ENCODE assay signal across 31 cellular contexts in the genomic region with DNA sequence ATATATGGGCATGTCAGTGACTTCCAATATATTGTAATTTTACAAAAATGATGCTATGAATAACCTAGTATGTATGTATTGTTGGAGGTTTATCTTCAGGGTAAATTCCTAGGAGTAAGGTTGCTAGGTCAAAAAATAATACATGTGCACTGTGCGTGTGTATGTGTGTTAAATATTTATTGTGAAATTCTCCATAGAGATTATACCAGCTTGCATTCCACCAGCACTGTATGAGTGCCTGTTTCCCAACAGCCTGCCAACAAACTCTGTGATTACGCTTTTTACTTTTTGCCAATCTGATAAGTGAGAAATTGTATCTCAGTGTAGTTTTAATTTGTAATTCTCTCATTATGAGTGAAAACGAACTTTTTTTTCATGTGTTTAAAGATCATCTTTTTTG. TPM values are rescaled to one million over a fixed set of nuclear protein-coding genes. Genes with fewer than 3 reads are reported as not detected.
DNase-seq lines count a peak whose midpoint lies in the region; ATAC-seq and TF ChIP-seq lines count a peak whose summit lies in the region.
"Had no signal": no experiment of that assay in that cellular context is flagged by ENCODE, and none has a peak within 500 bp of the region (broad histone marks: within the 10 kb centered on the region; RNA-seq: fewer than 3 reads in every experiment).

No MANE protein-coding gene starts in this region.

- H3K36me3 ChIP-seq in heart left ventricle, result no peaks in the 10 kb centered on the region
- H3K36me3 ChIP-seq in left ventricle myocardium inferior, result no peaks in the 10 kb centered on the region
- no peaks in the 10 kb centered on the region for H3K36me3 ChIP-seq in left lung
- H3K36me3 ChIP-seq: BE2C, breast epithelium, esophagus muscularis mucosa, HAP-1, stomach, thyroid gland had no signal

- no peaks in the 10 kb centered on the region for H3K4me1 Mint-ChIP-seq in CD4-positive, alpha-beta T cell (ENCODE audit: low read depth)
- H3K4me1 Mint-ChIP-seq: immature natural killer cell; naive thymus-derived CD4-positive, alpha-beta T cell; T-cell had no signal

- no peaks in the 10 kb centered on the region for H3K9me3 Mint-ChIP-seq in CD4-positive, alpha-beta T cell
- H3K9me3 Mint-ChIP-seq: activated CD4-positive, alpha-beta memory T cell treated with anti-CD3 and anti-CD28 coated beads for 36 hours; activated naive CD4-positive, alpha-beta T cell treated with anti-CD3 and anti-CD28 coated beads for 36 hours; activated T-helper 1 cell treated with anti-CD3 and anti-CD28 coated beads, Interleukin-12 subunit alpha, Interleukin-12 subunit beta, Interleukin-2, Interleukin-4 antibody, amounts not matched to agents 30 ng/mL and 10 ng/mL and 1 ng/mL, durations not matched to agents 14 hours and 24 hours and 36 hours; immature natural killer cell; T-cell had no signal

- H3K27me3 Mint-ChIP-seq in CD4-positive, alpha-beta T cell, result peaks cover 26% of the 10 kb centered on the region

- H3K27ac Mint-ChIP-seq in CD4-positive, alpha-beta T cell, result no peak overlapping the region
- H3K27ac Mint-ChIP-seq: activated CD4-positive, alpha-beta memory T cell treated with anti-CD3 and anti-CD28 coated beads for 36 hours; activated naive CD4-positive, alpha-beta T cell treated with anti-CD3 and anti-CD28 coated beads for 36 hours; activated T-helper 1 cell treated with anti-CD3 and anti-CD28 coated beads, Interleukin-12 subunit alpha, Interleukin-12 subunit beta, Interleukin-2, Interleukin-4 antibody, amounts not matched to agents 30 ng/mL and 10 ng/mL and 1 ng/mL, durations not matched to agents 14 hours and 24 hours and 36 hours; immature natural killer cell; naive thymus-derived CD4-positive, alpha-beta T cell; T-cell had no signal

- H3K27ac ChIP-seq in heart left ventricle (no peak overlapping the region), left ventricle myocardium inferior (replicated peaks) (no peak overlapping the region), left lung (no peak overlapping the region)
- no peak overlapping the region for H3K27ac ChIP-seq in CD4-positive, alpha-beta T cell (ENCODE audit: low read depth, low read length)
- H3K27ac ChIP-seq: breast epithelium, esophagus muscularis mucosa, stomach, thyroid gland had no signal

- no peak for DNase-seq in heart left ventricle
- no peak for DNase-seq in left ventricle myocardium inferior
- DNase-seq in amniotic epithelial cell (ENCODE audit: low read depth), result peak; percentile 80
- no peak for DNase-seq in left lung
- no peak for DNase-seq in cerebellar nuclear complex (lab: John Stamatoyannopoulos, UW)
- no peak for DNase-seq in CD4-positive, alpha-beta T cell
- no peak for DNase-seq in islet precursor cell
- DNase-seq: activated CD4-positive, alpha-beta memory T cell treated with anti-CD3 and anti-CD28 coated beads for 36 hours; activated CD8-positive, alpha-beta memory T cell treated with anti-CD3 and anti-CD28 coated beads, Interleukin-2, amount 50 U/mL, for 4 hours; activated naive CD4-positive, alpha-beta T cell treated with anti-CD3 and anti-CD28 coated beads for 36 hours; amygdala; BE2C; DMS79; hypothalamus; immature natural killer cell; KBM-7; midbrain; naive thymus-derived CD4-positive, alpha-beta T cell; NCI-H2171 treated with DMSO at 0.1 percent for 48 hours; NCI-H526 treated with DMSO at 0.1 percent for 48 hours; nucleus accumbens; small intestine; stimulated activated CD8-positive, alpha-beta memory T cell treated with anti-CD3 and anti-CD28 coated beads, Interleukin-4, amount 100 ng/mL, for 48 hours; stomach; T-cell; thyroid gland had no signal

- H3K9me3 ChIP-seq in heart left ventricle (no peaks in the 10 kb centered on the region), left ventricle myocardium inferior (replicated peaks) (no peaks in the 10 kb centered on the region), left lung (no peaks in the 10 kb centered on the region)
- H3K9me3 ChIP-seq in CD4-positive, alpha-beta T cell (ENCODE audit: control insufficient read depth, low read length), result no peaks in the 10 kb centered on the region
- H3K9me3 ChIP-seq: BE2C, breast epithelium, esophagus muscularis mucosa, HAP-1, stomach, thyroid gland had no signal

- H3K27me3 ChIP-seq in heart left ventricle, result peaks cover 0 to 5% (median 0%) of the 10 kb centered on the region in 9 donors
- H3K27me3 ChIP-seq in left ventricle myocardium inferior (ENCODE audit: low read depth), result no peaks in the 10 kb centered on the region
- no peaks in the 10 kb centered on the region for H3K27me3 ChIP-seq in left lung
- H3K27me3 ChIP-seq in CD4-positive, alpha-beta T cell (ENCODE audit: control insufficient read depth, insufficient read depth, low read length), result peaks cover 7% of the 10 kb centered on the region
- H3K27me3 ChIP-seq: breast epithelium, thyroid gland had no signal

- 43 to 49% (median 44%) methylated on average over 3 of the region's 3 CpGs for WGBS in heart left ventricle, 4 donors

- no peak overlapping the region for H3K4me3 Mint-ChIP-seq in CD4-positive, alpha-beta T cell
- H3K4me3 Mint-ChIP-seq: activated CD4-positive, alpha-beta memory T cell treated with anti-CD3 and anti-CD28 coated beads for 36 hours; activated naive CD4-positive, alpha-beta T cell treated with anti-CD3 and anti-CD28 coated beads for 36 hours; activated T-helper 1 cell treated with anti-CD3 and anti-CD28 coated beads, Interleukin-12 subunit alpha, Interleukin-12 subunit beta, Interleukin-2, Interleukin-4 antibody, amounts not matched to agents 30 ng/mL and 10 ng/mL and 1 ng/mL, durations not matched to agents 14 hours and 24 hours and 36 hours; immature natural killer cell; T-cell had no signal

- POLR2A ChIA-PET in CD4-positive, alpha-beta T cell (lab: Charles Lee), result no interaction called here

- CTCF ChIA-PET in CD4-positive, alpha-beta T cell (lab: Charles Lee), result no interaction called here

- ATAC-seq in heart left ventricle (peak in 3 of 4 donors; percentile 61 to 74 (median 67)), left lung (peak; percentile 75), HG02852 (IDR thresholded peaks at IDR 0.05; ENCODE audit: unreplicated experiment) (no peak)
- no peak for ATAC-seq in CD4-positive, alpha-beta T cell (ENCODE audit: poor library complexity)
- ATAC-seq: naive thymus-derived CD4-positive, alpha-beta T cell; T-cell had no signal

- no peak for TF ChIP-seq POLR2A in heart left ventricle (IDR thresholded peaks at IDR 0.05)

- no peaks in the 10 kb centered on the region for H3K36me3 Mint-ChIP-seq in CD4-positive, alpha-beta T cell (ENCODE audit: low read depth)
- H3K36me3 Mint-ChIP-seq: activated CD4-positive, alpha-beta memory T cell treated with anti-CD3 and anti-CD28 coated beads for 36 hours; immature natural killer cell; T-cell had no signal

- intact Hi-C loops in heart left ventricle (cut with DNase I), result no loop called here
- intact Hi-C loops in left ventricle myocardium inferior (cut with micrococcal nuclease), result no loop called here
- intact Hi-C loops in left lung (cut with DNase I), result no loop called here
- intact Hi-C loops in CD4-positive, alpha-beta T cell (cut with DNase I, micrococcal nuclease), result no loop called here

- no peak for TF ChIP-seq CTCF in heart left ventricle (IDR thresholded peaks at IDR 0.05)
- no peak for TF ChIP-seq CTCF in left ventricle myocardium inferior (IDR thresholded peaks at IDR 0.05; ENCODE audit: borderline replicate concordance)
- TF ChIP-seq CTCF in left lung (IDR thresholded peaks at IDR 0.05), result no peak
- TF ChIP-seq CTCF in CD4-positive, alpha-beta T cell (IDR thresholded peaks at IDR 0.05), result no peak

- H3K4me1 ChIP-seq in heart left ventricle, result peaks cover 0 to 8% (median 0%) of the 10 kb centered on the region in 12 donors
- peaks cover 8% of the 10 kb centered on the region for H3K4me1 ChIP-seq in left ventricle myocardium inferior
- no peaks in the 10 kb centered on the region for H3K4me1 ChIP-seq in left lung
- H3K4me1 ChIP-seq: BE2C, breast epithelium, esophagus muscularis mucosa, stomach, thyroid gland had no signal

- H3K4me3 ChIP-seq in heart left ventricle, result no peak overlapping the region
- no peak overlapping the region for H3K4me3 ChIP-seq in left ventricle myocardium inferior
- no peak overlapping the region for H3K4me3 ChIP-seq in left lung
- H3K4me3 ChIP-seq: breast epithelium, esophagus muscularis mucosa, HAP-1, stomach, thyroid gland had no signal

RNA-seq across cellular contexts. Expression of a gene that starts 12.6 kb away (rescaled TPM):
- total RNA-seq in heart left ventricle, result 10 to 100 TPM; 11.2 to 21.8 (median 16.8) TPM
- 10 to 100 TPM in 1 of 2 donors, 1 to 10 TPM in 1; 5.9 to 18.5 TPM for polyA plus RNA-seq in heart left ventricle
- total RNA-seq in left ventricle myocardium inferior, result 17.9 TPM
- 10 to 100 TPM; 16.8 to 17.6 TPM for total RNA-seq in left lung
- total RNA-seq in CD4-positive, alpha-beta T cell, result under 1 TPM; 0.25 to 0.50 TPM
- polyA plus RNA-seq: naive thymus-derived CD4-positive, alpha-beta T cell had no signal

Comparison
In these comparisons a context has a peak if more than half of its experiments do, and no peak if none do; other contexts are left out.
1. ATAC-seq: peak in heart left ventricle (3 of 4) and left lung (single experiment); none in HG02852 (single experiment) and CD4-positive, alpha-beta T cell (single experiment).
2. RNA of a gene that starts 12.6 kb away (total RNA-seq): 17.9 TPM in left ventricle myocardium inferior (single experiment), 16.8 to 17.6 TPM in left lung and 11.2 to 21.8 TPM in heart left ventricle; 0.25 to 0.50 TPM in CD4-positive, alpha-beta T cell; every median in the first group is over 4 times any median in the second.